Comparison of ENCODE assay signal across 21 cellular contexts in genomic region chr22:22925146-22925794, GRCh38. TPM values are rescaled to one million over a fixed set of nuclear protein-coding genes. Genes with fewer than 3 reads are reported as not detected.
"Had no signal": no experiment of that assay in that cellular context is flagged by ENCODE, and none has a peak within 500 bp of the region (broad histone marks: within the 10 kb centered on the region; RNA-seq: fewer than 3 reads in every experiment).

No MANE protein-coding gene starts in this region.

- H3K27ac ChIP-seq: epithelial cell of prostate, gastroesophageal sphincter, heart right ventricle, neural progenitor cell, pancreas, stomach, thoracic aorta had no signal

- H3K9ac ChIP-seq: neural progenitor cell had no signal

- H3K27me3 Mint-ChIP-seq: activated CD4-positive, alpha-beta T cell treated with anti-CD3 and anti-CD28 coated beads, Interleukin-2, amount 10 ng/mL, durations not matched to agents 24 days and 14 days; activated naive CD8-positive, alpha-beta T cell treated with anti-CD3 and anti-CD28 coated beads for 36 hours; effector memory CD8-positive, alpha-beta T cell had no signal

- H2AFZ ChIP-seq: neural progenitor cell had no signal

- H3K4me3 ChIP-seq: gastroesophageal sphincter, heart right ventricle, lung, neural progenitor cell, pancreas, stomach, thoracic aorta had no signal

- H3K4me1 ChIP-seq: pancreas, stomach had no signal

- H3K36me3 Mint-ChIP-seq: activated naive CD8-positive, alpha-beta T cell treated with anti-CD3 and anti-CD28 coated beads for 36 hours; neural progenitor cell had no signal

- H3K4me2 ChIP-seq: neural progenitor cell had no signal

- H3K9me3 Mint-ChIP-seq: activated CD4-positive, alpha-beta T cell treated with anti-CD3 and anti-CD28 coated beads, Interleukin-2, amount 10 ng/mL, durations not matched to agents 24 days and 14 days; activated naive CD8-positive, alpha-beta T cell treated with anti-CD3 and anti-CD28 coated beads for 36 hours; activated T-cell treated with anti-CD3 and anti-CD28 coated beads, Interleukin-2, amount 50 U/mL, for 72 hours; effector memory CD8-positive, alpha-beta T cell; neural progenitor cell; T-helper 1 cell treated with Interleukin-12 subunit alpha and Interleukin-12 subunit beta and Interleukin-4 antibody, amounts not matched to agents 30 μg/mL and 1 μg/mL, for 36 hours had no signal

- H3K9me3 ChIP-seq: gastroesophageal sphincter, heart right ventricle, pancreas, stomach, thoracic aorta had no signal

- H3K4me3 Mint-ChIP-seq: activated CD4-positive, alpha-beta T cell treated with anti-CD3 and anti-CD28 coated beads, Interleukin-2, amount 10 ng/mL, durations not matched to agents 24 days and 14 days; activated naive CD8-positive, alpha-beta T cell treated with anti-CD3 and anti-CD28 coated beads for 36 hours; activated T-cell treated with anti-CD3 and anti-CD28 coated beads, Interleukin-2, amount 50 U/mL, for 72 hours; effector memory CD8-positive, alpha-beta T cell; neural progenitor cell; T-helper 1 cell treated with Interleukin-12 subunit alpha and Interleukin-12 subunit beta and Interleukin-4 antibody, amounts not matched to agents 30 μg/mL and 1 μg/mL, for 36 hours had no signal

- DNase-seq: activated CD4-positive, alpha-beta T cell treated with anti-CD3 and anti-CD28 coated beads, Interleukin-2, amount 10 ng/mL, durations not matched to agents 24 days and 14 days; activated CD8-positive, alpha-beta memory T cell treated with anti-CD3 and anti-CD28 coated beads, Interleukin-2, amount 50 U/mL, for 48 hours; activated gamma-delta T cell; activated naive CD8-positive, alpha-beta T cell treated with anti-CD3 and anti-CD28 coated beads for 36 hours; activated T-cell treated with anti-CD3 and anti-CD28 coated beads, Interleukin-2, amount 50 U/mL, for 72 hours; anterior cingulate cortex; cerebellar nuclear complex; effector memory CD8-positive, alpha-beta T cell; heart right ventricle; left colon; midbrain; pancreas; stomach had no signal

- H3K27ac Mint-ChIP-seq: activated CD4-positive, alpha-beta T cell treated with anti-CD3 and anti-CD28 coated beads, Interleukin-2, amount 10 ng/mL, durations not matched to agents 24 days and 14 days; activated naive CD8-positive, alpha-beta T cell treated with anti-CD3 and anti-CD28 coated beads for 36 hours; activated T-cell treated with anti-CD3 and anti-CD28 coated beads, Interleukin-2, amount 50 U/mL, for 72 hours; T-helper 1 cell treated with Interleukin-12 subunit alpha and Interleukin-12 subunit beta and Interleukin-4 antibody, amounts not matched to agents 30 μg/mL and 1 μg/mL, for 36 hours had no signal

- H3K36me3 ChIP-seq: gastroesophageal sphincter, heart right ventricle, neural progenitor cell, pancreas, stomach, thoracic aorta had no signal

- ATAC-seq: activated T-cell treated with anti-CD3 and anti-CD28 coated beads, Interleukin-2, amount 50 U/mL, for 72 hours; effector memory CD8-positive, alpha-beta T cell; gastroesophageal sphincter; heart right ventricle; left colon; pancreas; sciatic nerve had no signal

- H3K27me3 ChIP-seq: pancreas had no signal

RNA-seq across cellular contexts. Expression of gene IGLL5, which starts 37.7 kb away (rescaled TPM):
- total RNA-seq: activated CD4-positive, alpha-beta T cell treated with anti-CD3 and anti-CD28 coated beads, Interleukin-2, amount 10 ng/mL, durations not matched to agents 24 days and 14 days; activated T-cell treated with anti-CD3 and anti-CD28 coated beads, Interleukin-2, amount 50 U/mL, for 72 hours; myocyte had no signal
